14 cellular contexts compared by ENCODE assay signal in genomic region chr6:165985926-165986646, GRCh38.
A peak's percentile ranks its signal among the peaks of the same experiment; 100 is the strongest.
DNase-seq lines count a peak whose midpoint lies in the region; TF ChIP-seq lines count a peak whose summit lies in the region.
"Had no signal": no experiment of that assay in that cellular context is flagged by ENCODE, and none has a peak within 500 bp of the region (broad histone marks: within the 10 kb centered on the region; RNA-seq: fewer than 3 reads in every experiment).

No MANE protein-coding gene starts in this region.

- peaks cover 58% of the 10 kb centered on the region for H3K27me3 Mint-ChIP-seq in Calu3 (ENCODE audit: unreplicated experiment)

- no peak for TF ChIP-seq CTCF in Calu3 (IDR thresholded peaks at IDR 0.05; ENCODE audit: unreplicated experiment)
- TF ChIP-seq CTCF in fibroblast of the aortic adventitia (IDR thresholded peaks at IDR 0.05; ENCODE audit: insufficient read depth, low read length), result no peak
- TF ChIP-seq CTCF in GM13977 (IDR thresholded peaks at IDR 0.05; ENCODE audit: extremely low read depth, insufficient read depth, missing control alignments), result no peak

- peak overlapping the region; percentile 67 for H3K4me3 Mint-ChIP-seq in Calu3 (ENCODE audit: low read depth, unreplicated experiment)

- no peak overlapping the region for H3K27ac Mint-ChIP-seq in Calu3 (ENCODE audit: unreplicated experiment)
- H3K27ac Mint-ChIP-seq: CD4-positive, CD25-positive, alpha-beta regulatory T cell had no signal

- CTCF ChIA-PET in Calu3 (lab: Charles Lee), result no interaction called here

- peaks cover 2% of the 10 kb centered on the region for H3K9me3 Mint-ChIP-seq in Calu3 (ENCODE audit: low read depth, unreplicated experiment)

- DNase-seq in Calu3 (no peak), RPMI7951 (ENCODE audit: low read depth) (peak; percentile 47), fibroblast of the aortic adventitia (ENCODE audit: low read depth) (no peak), occipital lobe (lab: John Stamatoyannopoulos, UW) (peak; percentile 13), GM13977 (ENCODE audit: low spot score) (no peak), NCI-H1436 treated with DMSO at 0.1 percent for 48 hours (lab: John Stamatoyannopoulos, UW) (no peak), MV-4-11 (lab: John Stamatoyannopoulos, UW) (no peak)
- no peak for DNase-seq in effector memory CD4-positive, alpha-beta T cell
- DNase-seq: activated CD4-positive, alpha-beta T cell treated with anti-CD3 and anti-CD28 coated beads, Interleukin-2, amount 50 U/mL, for 1 hour; CD4-positive, CD25-positive, alpha-beta regulatory T cell; GF-D8; mucosa of descending colon; NCI-H1436 had no signal

- H3K4me1 Mint-ChIP-seq in Calu3 (ENCODE audit: low read depth, unreplicated experiment), result peaks cover 12% of the 10 kb centered on the region

- in situ Hi-C loops in GM13977 (cut with MboI; ENCODE audit: low pct_unique_long_range_greater_than_20kb, low sequenced_read_pairs, unreplicated experiment), result no loop called here

- no TSS peak for BruUV-seq in Calu3 (replicated peaks; lab: Mats Ljungman, UMichigan)

- H3K9me3 ChIP-seq in effector memory CD4-positive, alpha-beta T cell (ENCODE audit: control insufficient read depth, low read length), result no peaks in the 10 kb centered on the region
- H3K9me3 ChIP-seq: mucosa of descending colon had no signal

- H3K36me3 Mint-ChIP-seq in Calu3 (ENCODE audit: insufficient read depth, unreplicated experiment), result peaks cover 7% of the 10 kb centered on the region
- H3K36me3 Mint-ChIP-seq: CD4-positive, CD25-positive, alpha-beta regulatory T cell had no signal

- no peaks in the 10 kb centered on the region for H3K4me1 ChIP-seq in effector memory CD4-positive, alpha-beta T cell (ENCODE audit: control insufficient read depth, insufficient read depth, low read length, poor library complexity, severe bottlenecking)

- no peak overlapping the region for H3K27ac ChIP-seq in effector memory CD4-positive, alpha-beta T cell (ENCODE audit: insufficient read depth, low read length, poor library complexity, severe bottlenecking)
- H3K27ac ChIP-seq: RWPE1 had no signal

- intact Hi-C loops in Calu3 (cut with micrococcal nuclease; ENCODE audit: unreplicated experiment), result loop anchor here (5.0 kb wide), 1 partner anchor 99 kb away; no protein-coding TSS in a partner anchor

- no peaks in the 10 kb centered on the region for H3K36me3 ChIP-seq in effector memory CD4-positive, alpha-beta T cell (ENCODE audit: control insufficient read depth, insufficient read depth, low read length)

- no peaks in the 10 kb centered on the region for H3K27me3 ChIP-seq in effector memory CD4-positive, alpha-beta T cell (replicated peaks; ENCODE audit: control insufficient read depth, insufficient read depth, low read length, poor library complexity, severe bottlenecking)

- H3K4me3 ChIP-seq in fibroblast of the aortic adventitia (ENCODE audit: low read depth, low read length), result peak overlapping the region; percentile 70
- no peak overlapping the region for H3K4me3 ChIP-seq in effector memory CD4-positive, alpha-beta T cell (ENCODE audit: insufficient read depth, low read depth, low read length, poor library complexity, severe bottlenecking)
- H3K4me3 ChIP-seq: mucosa of descending colon had no signal

Comparison
In these comparisons a context has a peak if more than half of its experiments do, and no peak if none do; other contexts are left out.
1. DNase-seq: peak in RPMI7951 (single experiment) and occipital lobe (single experiment); none in Calu3 (single experiment), fibroblast of the aortic adventitia (single experiment), effector memory CD4-positive, alpha-beta T cell (0 of 3), GM13977 (single experiment), NCI-H1436 treated with DMSO at 0.1 percent for 48 hours (single experiment) and MV-4-11 (single experiment).